ENCODE assay signal across 12 cellular contexts in the genomic region with DNA sequence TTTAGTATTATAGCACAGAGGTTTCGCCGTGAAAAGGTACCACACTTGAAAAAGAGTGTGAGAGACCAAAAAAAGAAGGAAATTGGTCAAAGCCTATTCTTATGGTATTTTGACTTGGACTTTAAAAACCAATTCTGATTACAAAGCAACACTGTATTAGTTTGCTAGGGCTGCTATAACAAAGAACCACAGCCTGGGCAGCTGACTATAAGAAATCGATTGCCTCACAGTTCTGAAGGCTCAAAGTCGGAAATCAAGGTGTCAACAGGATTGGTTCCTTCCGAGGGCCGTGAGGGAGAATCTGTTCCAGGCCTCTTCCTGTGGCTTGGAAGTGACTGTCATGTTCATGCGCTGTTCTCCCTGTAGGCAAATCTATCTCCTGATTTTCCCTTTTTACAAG. TPM values are rescaled to one million over a fixed set of nuclear protein-coding genes. Genes with fewer than 3 reads are reported as not detected.
"Had no signal": no experiment of that assay in that cellular context is flagged by ENCODE, and none has a peak within 500 bp of the region (broad histone marks: within the 10 kb centered on the region; RNA-seq: fewer than 3 reads in every experiment).

No MANE protein-coding gene starts in this region.

- H2AFZ ChIP-seq: GM23248, GM23338 had no signal

- H3K9me3 ChIP-seq: HAP-1 had no signal

- DNase-seq: GM23248, GOT3, H7, H9, HCEC 1CT, HFFc6 had no signal

- H3K9ac ChIP-seq: GM23248 had no signal

- H3K4me3 ChIP-seq: GM23248, GM23338, HAP-1 had no signal

- ATAC-seq: GM23338, HCT116 had no signal

- FAIRE-seq: H1, H54 had no signal

- H3K27ac ChIP-seq: GM23248 had no signal

- H3K4me2 ChIP-seq: GM23338 had no signal

- H3K36me3 ChIP-seq: HAP-1 had no signal

RNA-seq across cellular contexts. Expression of a gene that starts 17.9 kb away (rescaled TPM):
- total RNA-seq: GM23248, GM23338, H1, H4, H7, H9, HFFc6 had no signal
- polyA plus RNA-seq: GM23248, GM23338, H1 had no signal
